In genomic region chr6:169292340-169293124, GRCh38 we compare ENCODE assay signal across 11 cellular contexts. TPM values are rescaled to one million over a fixed set of nuclear protein-coding genes. Genes with fewer than 3 reads are reported as not detected.
DNase-seq lines count a peak whose midpoint lies in the region; ATAC-seq, FAIRE-seq and TF ChIP-seq lines count a peak whose summit lies in the region.
"Had no signal": no experiment of that assay in that cellular context is flagged by ENCODE, and none has a peak within 500 bp of the region (broad histone marks: within the 10 kb centered on the region; RNA-seq: fewer than 3 reads in every experiment).

No MANE protein-coding gene starts in this region.

- DNase-seq in HT1080 (ENCODE audit: low read depth) (peak; percentile 91), astrocyte (ENCODE audit: low read depth) (peak; percentile 91), HepG2 (ENCODE audit: low spot score) (peak; percentile 99), endodermal cell (no peak), NCI-H2171 (lab: John Stamatoyannopoulos, UW) (no peak)
- DNase-seq in stimulated activated CD4-positive, alpha-beta T cell treated with anti-CD3 and anti-CD28 coated beads, Interleukin-4, amount 100 ng/mL, for 1 hour: no peak
- DNase-seq: activated naive CD4-positive, alpha-beta T cell treated with anti-CD3 and anti-CD28 coated beads, Interleukin-2, amount 10 ng/mL, durations not matched to agents 7 days and 5 days; naive B cell had no signal

- H3K36me3 Mint-ChIP-seq in astrocyte (ENCODE audit: low read depth, unreplicated experiment): no peaks in the 10 kb centered on the region
- H3K36me3 Mint-ChIP-seq in endodermal cell (ENCODE audit: low read depth): no peaks in the 10 kb centered on the region
- H3K36me3 Mint-ChIP-seq: activated naive CD4-positive, alpha-beta T cell treated with anti-CD3 and anti-CD28 coated beads, Interleukin-2, amount 10 ng/mL, durations not matched to agents 7 days and 5 days; naive B cell; stimulated activated memory B cell treated with anti-CD40 and anti-IgM and Interleukin-4, amounts not matched to agents 10 μg/mL and 1 μg/mL and 100 μg/mL, for 72 hours had no signal

- in situ Hi-C loops in HepG2 (cut with HindIII; ENCODE audit: extremely low pct_ligation_motif_present, low pct_unique_long_range_greater_than_20kb): no loop called here

- peak; percentile 30; the same call in 1 of the 2 replicates for TF ChIP-seq RAD21 in HepG2 (CRISPR knock-in tag; IDR thresholded peaks at IDR 0.05)

- TF ChIP-seq CTCF in astrocyte (IDR thresholded peaks at IDR 0.05; ENCODE audit: insufficient read depth, low read depth, low read length) (no peak), HepG2 (CRISPR knock-in tag; IDR thresholded peaks at IDR 0.05) (peak; percentile 16; the same call in 1 of the 2 replicates), endodermal cell (conservative IDR thresholded peaks at IDR 0.05) (no peak)

- H3K27me3 Mint-ChIP-seq in astrocyte (ENCODE audit: low read depth, unreplicated experiment) (peaks cover 1% of the 10 kb centered on the region), endodermal cell (ENCODE audit: insufficient read depth) (peaks cover 2% of the 10 kb centered on the region)
- H3K27me3 Mint-ChIP-seq: activated naive CD4-positive, alpha-beta T cell treated with anti-CD3 and anti-CD28 coated beads, Interleukin-2, amount 10 ng/mL, durations not matched to agents 7 days and 5 days had no signal

- POLR2A ChIA-PET in HepG2 (lab: Yijun Ruan, JAX): interaction anchor here (1.0 to 1.2 kb wide), 3 partner anchors 18 to 46 kb away, joined by 3 read pairs; no protein-coding TSS in a partner anchor

- H3K4me1 ChIP-seq in ACC112 (ENCODE audit: control insufficient read depth, insufficient read depth, low read length, unreplicated experiment) (peaks cover 41% of the 10 kb centered on the region), astrocyte (ENCODE audit: insufficient read depth, low read length) (peaks cover 26% of the 10 kb centered on the region), HepG2 (ENCODE audit: insufficient read depth, low read length) (peaks cover 67% of the 10 kb centered on the region), endodermal cell (ENCODE audit: control insufficient read depth, insufficient read depth, low read length) (no peaks in the 10 kb centered on the region)

- no TSS peak for BruUV-seq in HepG2 (replicated peaks; lab: Mats Ljungman, UMichigan)

- FAIRE-seq in astrocyte (lab: Jason Lieb, UNC) (peak; percentile 72), HepG2 (lab: Jason Lieb, UNC) (peak; percentile 90)

- H3K4me3 ChIP-seq in ACC112 (ENCODE audit: low read depth, low read length): peak overlapping the region; percentile 35
- H3K4me3 ChIP-seq in astrocyte (ENCODE audit: insufficient read depth, low read depth, low read length): no peak overlapping the region
- peak overlapping the region; percentile 20 to 62 (median 27); a peak in 5 of 6 replicates for H3K4me3 ChIP-seq in HepG2 (replicated peaks in 1 of 3; ENCODE audit: insufficient read depth in 1 of 3, low read depth in 2 of 3, low read length in 3 of 3)
- no peak overlapping the region for H3K4me3 ChIP-seq in endodermal cell (ENCODE audit: low read length)

- CTCF ChIA-PET in HepG2 (lab: Yijun Ruan, JAX; ENCODE audit: low intra/inter-chr PET ratio, low total read pairs): no interaction called here

- H3K27me3 ChIP-seq in ACC112 (ENCODE audit: insufficient read depth, low read length) (no peaks in the 10 kb centered on the region), astrocyte (ENCODE audit: insufficient read depth, low read length) (no peaks in the 10 kb centered on the region), HepG2 (ENCODE audit: control insufficient read depth in 1 of 2, insufficient read depth in 2 of 2, low read length in 2 of 2) (no peaks in the 10 kb centered on the region), endodermal cell (ENCODE audit: control insufficient read depth, insufficient read depth, low read length, poor library complexity, severe bottlenecking) (no peaks in the 10 kb centered on the region)

- H3K27ac Mint-ChIP-seq in astrocyte (ENCODE audit: unreplicated experiment): peak overlapping the region; percentile 77
- H3K27ac Mint-ChIP-seq in endodermal cell: no peak overlapping the region
- H3K27ac Mint-ChIP-seq: activated naive CD4-positive, alpha-beta T cell treated with anti-CD3 and anti-CD28 coated beads, Interleukin-2, amount 10 ng/mL, durations not matched to agents 7 days and 5 days; naive B cell; stimulated activated memory B cell treated with anti-CD40 and anti-IgM and Interleukin-4, amounts not matched to agents 10 μg/mL and 1 μg/mL and 100 μg/mL, for 72 hours had no signal

- peak overlapping the region; percentile 51 for H3K9ac ChIP-seq in astrocyte (ENCODE audit: low read length)
- H3K9ac ChIP-seq in HepG2 (ENCODE audit: insufficient read depth, low read depth, low read length): peak overlapping the region; percentile 80
- H3K9ac ChIP-seq in endodermal cell (ENCODE audit: extremely low read depth, low read length, poor library complexity, severe bottlenecking): no peak overlapping the region

- H3K79me2 ChIP-seq in ACC112 (ENCODE audit: control insufficient read depth, insufficient read depth, low read length, unreplicated experiment) (no peaks in the 10 kb centered on the region), astrocyte (ENCODE audit: insufficient read depth, low read length) (no peaks in the 10 kb centered on the region), HepG2 (ENCODE audit: insufficient read depth, low read length) (no peaks in the 10 kb centered on the region)

- intact Hi-C loops in HepG2 (cut with micrococcal nuclease; ENCODE audit: unreplicated experiment): loop anchor here (2.0 kb wide), 1 partner anchor 508 kb away; no protein-coding TSS in a partner anchor

- H3K4me1 Mint-ChIP-seq in astrocyte (ENCODE audit: low read depth, unreplicated experiment) (peaks cover 49% of the 10 kb centered on the region), endodermal cell (no peaks in the 10 kb centered on the region)
- H3K4me1 Mint-ChIP-seq: activated naive CD4-positive, alpha-beta T cell treated with anti-CD3 and anti-CD28 coated beads, Interleukin-2, amount 10 ng/mL, durations not matched to agents 7 days and 5 days; naive B cell; stimulated activated memory B cell treated with anti-CD40 and anti-IgM and Interleukin-4, amounts not matched to agents 10 μg/mL and 1 μg/mL and 100 μg/mL, for 72 hours had no signal

- H2AFZ ChIP-seq in ACC112 (ENCODE audit: low read length, unreplicated experiment): no peak overlapping the region
- peak overlapping the region; percentile 19 for H2AFZ ChIP-seq in astrocyte (ENCODE audit: low read depth, low read length)
- peak overlapping the region; percentile 13 for H2AFZ ChIP-seq in HepG2 (ENCODE audit: low read length)

- H3K4me2 ChIP-seq in astrocyte (ENCODE audit: low read length) (peak overlapping the region; percentile 63), HepG2 (ENCODE audit: low read depth, low read length) (peak overlapping the region; percentile 84)

- H3K9me3 Mint-ChIP-seq in astrocyte (ENCODE audit: unreplicated experiment): peaks cover 10% of the 10 kb centered on the region
- no peaks in the 10 kb centered on the region for H3K9me3 Mint-ChIP-seq in endodermal cell
- H3K9me3 Mint-ChIP-seq: activated naive CD4-positive, alpha-beta T cell treated with anti-CD3 and anti-CD28 coated beads, Interleukin-2, amount 10 ng/mL, durations not matched to agents 7 days and 5 days; stimulated activated memory B cell treated with anti-CD40 and anti-IgM and Interleukin-4, amounts not matched to agents 10 μg/mL and 1 μg/mL and 100 μg/mL, for 72 hours had no signal

- H3K9me3 ChIP-seq in astrocyte (ENCODE audit: insufficient read depth, low read depth, low read length) (no peaks in the 10 kb centered on the region), HepG2 (ENCODE audit: low read length) (no peaks in the 10 kb centered on the region), endodermal cell (ENCODE audit: control insufficient read depth, low read length) (no peaks in the 10 kb centered on the region)

- H3K36me3 ChIP-seq in ACC112 (ENCODE audit: insufficient read depth, low read length) (no peaks in the 10 kb centered on the region), astrocyte (ENCODE audit: insufficient read depth, low read length) (no peaks in the 10 kb centered on the region), HepG2 (replicated peaks in 1 of 2; ENCODE audit: control insufficient read depth in 1 of 2, insufficient read depth in 2 of 2, low read length in 2 of 2) (no peaks in the 10 kb centered on the region), endodermal cell (ENCODE audit: control insufficient read depth, insufficient read depth, low read length) (no peaks in the 10 kb centered on the region)

- WGBS in HepG2 (ENCODE audit: low lambda C conversion rate): 1% methylated on average over 9 of the region's 11 CpGs
- 86 to 91% methylated on average over 10 to 11 of the region's 11 CpGs for WGBS in endodermal cell (ENCODE audit: insufficient coverage in 1 of 2, insufficient read length in 1 of 2), 2 experiments

- no peaks in the 10 kb centered on the region for H4K20me1 ChIP-seq in astrocyte (ENCODE audit: insufficient read depth, low read length)
- no peaks in the 10 kb centered on the region for H4K20me1 ChIP-seq in HepG2 (ENCODE audit: insufficient read depth, low read length)

- TF ChIP-seq POLR2A in HepG2 (IDR thresholded peaks at IDR 0.05; ENCODE audit: insufficient read depth in 1 of 2, low read depth in 2 of 2, low read length in 2 of 2): peak in 1 of 2 experiments; percentile 28; a peak in 1 of 4 replicates

- TF ChIP-seq EP300 in HepG2 (IDR thresholded peaks at IDR 0.05; ENCODE audit: low read depth in 2 of 2, low read length in 2 of 2): peak; percentile 89 to 95
- TF ChIP-seq EP300 in HepG2 (CRISPR knock-in tag; IDR thresholded peaks at IDR 0.05; ENCODE audit: borderline replicate concordance): peak; percentile 98

- H3K4me3 Mint-ChIP-seq in astrocyte (ENCODE audit: unreplicated experiment): no peak overlapping the region
- no peak overlapping the region for H3K4me3 Mint-ChIP-seq in endodermal cell
- H3K4me3 Mint-ChIP-seq: activated naive CD4-positive, alpha-beta T cell treated with anti-CD3 and anti-CD28 coated beads, Interleukin-2, amount 10 ng/mL, durations not matched to agents 7 days and 5 days; stimulated activated memory B cell treated with anti-CD40 and anti-IgM and Interleukin-4, amounts not matched to agents 10 μg/mL and 1 μg/mL and 100 μg/mL, for 72 hours had no signal

- H3K27ac ChIP-seq in ACC112 (ENCODE audit: low read depth, low read length): peak overlapping the region; percentile 82
- H3K27ac ChIP-seq in astrocyte (ENCODE audit: low read depth, low read length): peak overlapping the region; percentile 54
- H3K27ac ChIP-seq in HepG2 (ENCODE audit: extremely low read length, insufficient read depth, low read length): peak overlapping the region; percentile 83
- no peak overlapping the region for H3K27ac ChIP-seq in endodermal cell (ENCODE audit: low read depth, low read length)

- peak; percentile 82 for ATAC-seq in HepG2
- ATAC-seq in HG02884 (IDR thresholded peaks at IDR 0.05; ENCODE audit: unreplicated experiment): no peak
- ATAC-seq: stimulated activated memory B cell treated with anti-CD40 and anti-IgM and Interleukin-4, amounts not matched to agents 10 μg/mL and 1 μg/mL and 100 μg/mL, for 72 hours had no signal

RNA-seq across cellular contexts. Expression of gene THBS2, which starts 38.9 kb away (rescaled TPM):
- 19.9 TPM in 2 replicates for total RNA-seq in HT1080 (2014; rRNA removed; shearing (Covaris generic))
- polyA plus RNA-seq in HT1080 (2015; cell fraction: cytosol; rRNA removed): 12.2 and 18.3 TPM in 2 replicates
- 98.3 and 108 TPM in 2 replicates for polyA plus RNA-seq in HT1080 (2015; cell fraction: nucleus; rRNA removed)
- 135 and 260 TPM in 2 replicates for total RNA-seq in astrocyte
- 0.08 and 0.15 TPM in 2 replicates for total RNA-seq in HepG2 (2016; rRNA removed; fragmentation: Illumina TruSeq; extraction: Trizol)
- total RNA-seq in HepG2 (2016; cell fraction: cytosol; rRNA removed; fragmentation: Illumina TruSeq; extraction: Trizol; ENCODE audit: low read depth): not detected in 2 replicates
- total RNA-seq in HepG2 (2016; cell fraction: insoluble cytoplasmic fraction; rRNA removed; fragmentation: Illumina TruSeq; extraction: Trizol): 0.10 and 0.30 TPM in 2 replicates
- 0.31 TPM in 1 of 2 replicates, not detected in the other for total RNA-seq in HepG2 (2016; cell fraction: membrane; rRNA removed; fragmentation: Illumina TruSeq; extraction: Trizol)
- 0.31 and 0.41 TPM in 2 replicates for total RNA-seq in HepG2 (2016; cell fraction: nucleus; rRNA removed; fragmentation: Illumina TruSeq; extraction: Trizol)
- 0.12 and 0.26 TPM in 2 replicates for polyA plus RNA-seq in HepG2 (2011; rRNA removed)
- 0.05 and 0.24 TPM in 2 replicates for polyA plus RNA-seq in HepG2 (2011; cell fraction: cytosol; rRNA removed)
- 0.28 and 0.40 TPM in 2 replicates for polyA plus RNA-seq in HepG2 (2011; cell fraction: nucleus; rRNA removed)
- polyA plus RNA-seq in HepG2 (2012): 0.05 and 0.27 TPM in 2 replicates
- 0.05 TPM in 1 of 2 replicates, not detected in the other for polyA plus RNA-seq in HepG2 (2016; cell fraction: cytosol; fragmentation: Illumina TruSeq; extraction: Trizol; ENCODE audit: low read depth)
- not detected in 2 replicates for polyA plus RNA-seq in HepG2 (2016; cell fraction: insoluble cytoplasmic fraction; fragmentation: Illumina TruSeq; extraction: Trizol; ENCODE audit: low read depth)
- polyA plus RNA-seq in HepG2 (2016; cell fraction: membrane; fragmentation: Illumina TruSeq; extraction: Trizol; ENCODE audit: low read depth): not detected in 2 replicates
- polyA plus RNA-seq in HepG2 (2016; cell fraction: nucleus; fragmentation: Illumina TruSeq; extraction: Trizol; ENCODE audit: insufficient read depth, low read depth): 0.48 and 1.0 TPM in 2 replicates
- polyA minus RNA-seq in HepG2 (2011; rRNA and poly(A)+ RNA removed; ENCODE audit: low replicate concordance): 0.75 and 0.82 TPM in 2 replicates
- polyA minus RNA-seq in HepG2 (2011; cell fraction: cytosol; rRNA and poly(A)+ RNA removed): 0.20 TPM in 1 of 2 replicates, not detected in the other
- polyA minus RNA-seq in HepG2 (2011; cell fraction: nucleus; rRNA and poly(A)+ RNA removed): 0.13 and 0.75 TPM in 2 replicates
- under 1 TPM; 0.93 to 0.99 TPM for total RNA-seq in endodermal cell
- polyA plus RNA-seq in endodermal cell (2013, experiment 1 of 2): 4.7 TPM
- polyA plus RNA-seq in endodermal cell (2013, experiment 2 of 2): 6.5 TPM

Comparison
In these comparisons a context has a peak if more than half of its experiments do, and no peak if none do; other contexts are left out.
1. H3K4me3 ChIP-seq: peak in ACC112 (single experiment) and HepG2 (3 of 3); none in astrocyte (single experiment) and endodermal cell (single experiment).
2. DNase-seq: peak in HT1080 (single experiment), astrocyte (single experiment) and HepG2 (single experiment); none in endodermal cell (single experiment), stimulated activated CD4-positive, alpha-beta T cell treated with anti-CD3 and anti-CD28 coated beads, Interleukin-4, amount 100 ng/mL, for 1 hour (single experiment) and NCI-H2171 (single experiment).
3. RNA of gene THBS2, which starts 38.9 kb away (total RNA-seq): 135 to 260 TPM in astrocyte and 19.9 TPM in HT1080; 0.93 to 0.99 TPM in endodermal cell and 0.08 to 0.41 TPM in HepG2; every median in the first group is over 10 times any median in the second.